1 cellular context compared by ENCODE assay signal in the genomic region with DNA sequence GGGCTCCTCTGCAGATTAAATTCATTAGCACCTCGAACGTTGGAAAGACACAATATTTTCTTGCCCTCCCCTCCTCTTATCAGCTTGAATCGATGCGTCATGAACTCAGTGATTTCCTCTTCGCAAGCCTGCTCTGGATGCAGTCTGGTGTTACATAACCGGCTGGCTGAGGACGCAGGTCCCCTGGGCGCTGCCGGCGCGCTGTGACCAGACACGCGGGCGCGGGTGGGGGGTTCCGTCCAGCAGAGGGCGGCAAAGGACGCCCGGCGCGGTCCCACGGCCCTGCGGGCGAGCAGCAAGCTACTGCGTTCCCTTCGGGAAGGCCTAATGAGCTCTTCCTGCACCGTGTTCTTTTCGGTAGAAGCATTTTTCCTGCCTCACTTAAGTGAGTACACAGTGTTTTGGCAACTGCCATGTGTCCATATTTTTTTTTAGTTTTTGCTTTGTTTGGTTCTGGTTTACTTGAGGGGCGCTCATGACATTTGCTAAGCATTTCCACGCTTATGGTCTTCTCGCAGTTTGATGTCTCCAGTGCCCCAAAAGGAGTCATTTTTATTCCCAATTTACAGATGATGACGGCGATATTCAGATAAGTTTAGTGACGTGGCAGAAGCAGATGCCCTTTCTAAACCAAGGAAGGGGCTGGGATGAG.
TF ChIP-seq lines count a peak whose summit lies in the region.

No MANE protein-coding gene starts in this region.

TF ChIP-seq in HepG2, 621 proteins besides CTCF, POLR2A, EP300 and RAD21 (continued from another document):
- TF ChIP-seq, protein P1, sequence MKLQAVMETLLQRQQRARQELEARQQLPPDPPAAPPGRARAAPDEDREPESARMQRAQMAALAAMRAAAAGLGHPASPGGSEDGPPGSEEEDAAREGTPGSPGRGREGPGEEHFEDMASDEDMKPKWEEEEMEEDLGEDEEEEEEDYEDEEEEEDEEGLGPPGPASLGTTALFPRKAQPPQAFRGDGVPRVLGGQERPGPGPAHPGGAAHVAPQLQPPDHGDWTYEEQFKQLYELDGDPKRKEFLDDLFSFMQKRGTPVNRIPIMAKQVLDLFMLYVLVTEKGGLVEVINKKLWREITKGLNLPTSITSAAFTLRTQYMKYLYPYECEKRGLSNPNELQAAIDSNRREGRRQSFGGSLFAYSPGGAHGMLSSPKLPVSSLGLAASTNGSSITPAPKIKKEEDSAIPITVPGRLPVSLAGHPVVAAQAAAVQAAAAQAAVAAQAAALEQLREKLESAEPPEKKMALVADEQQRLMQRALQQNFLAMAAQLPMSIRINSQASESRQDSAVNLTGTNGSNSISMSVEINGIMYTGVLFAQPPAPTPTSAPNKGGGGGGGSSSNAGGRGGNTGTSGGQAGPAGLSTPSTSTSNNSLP (IDR thresholded peaks at IDR 0.05; ENCODE audit: low read depth, low read length) = no peak; the same call in 1 of the 2 replicates
- TF ChIP-seq MIER2 (CRISPR knock-in tag; IDR thresholded peaks at IDR 0.05) = 0 out of 2 replicates have a peak, but pooled peaks have one; percentile 33
- TF ChIP-seq GPN1 (CRISPR knock-in tag; IDR thresholded peaks at IDR 0.05; ENCODE audit: borderline replicate concordance) = no peak
- no peak for TF ChIP-seq ZNF430 (CRISPR knock-in tag; IDR thresholded peaks at IDR 0.05)
- peak; percentile 52; the same call in 1 of the 2 replicates for TF ChIP-seq RFX5 (IDR thresholded peaks at IDR 0.05; ENCODE audit: low read depth, low read length)
- TF ChIP-seq SPEN (CRISPR knock-in tag; IDR thresholded peaks at IDR 0.05; ENCODE audit: low read depth) = no peak; the same call in 1 of the 2 replicates
- TF ChIP-seq ZKSCAN1 (IDR thresholded peaks at IDR 0.05; ENCODE audit: low read length) = no peak
- TF ChIP-seq, protein P2, sequence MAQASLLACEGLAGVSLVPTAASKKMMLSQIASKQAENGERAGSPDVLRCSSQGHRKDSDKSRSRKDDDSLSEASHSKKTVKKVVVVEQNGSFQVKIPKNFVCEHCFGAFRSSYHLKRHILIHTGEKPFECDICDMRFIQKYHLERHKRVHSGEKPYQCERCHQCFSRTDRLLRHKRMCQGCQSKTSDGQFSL (CRISPR knock-in tag; IDR thresholded peaks at IDR 0.05) = peak; percentile 71; the same call in 1 of the 2 replicates
- TF ChIP-seq ZBTB7B (CRISPR knock-in tag; IDR thresholded peaks at IDR 0.05) = 0 out of 2 replicates have a peak, but pooled peaks have one; percentile 23
- TF ChIP-seq ZNF549 (CRISPR knock-in tag; IDR thresholded peaks at IDR 0.05) = no peak
- TF ChIP-seq, protein P3, sequence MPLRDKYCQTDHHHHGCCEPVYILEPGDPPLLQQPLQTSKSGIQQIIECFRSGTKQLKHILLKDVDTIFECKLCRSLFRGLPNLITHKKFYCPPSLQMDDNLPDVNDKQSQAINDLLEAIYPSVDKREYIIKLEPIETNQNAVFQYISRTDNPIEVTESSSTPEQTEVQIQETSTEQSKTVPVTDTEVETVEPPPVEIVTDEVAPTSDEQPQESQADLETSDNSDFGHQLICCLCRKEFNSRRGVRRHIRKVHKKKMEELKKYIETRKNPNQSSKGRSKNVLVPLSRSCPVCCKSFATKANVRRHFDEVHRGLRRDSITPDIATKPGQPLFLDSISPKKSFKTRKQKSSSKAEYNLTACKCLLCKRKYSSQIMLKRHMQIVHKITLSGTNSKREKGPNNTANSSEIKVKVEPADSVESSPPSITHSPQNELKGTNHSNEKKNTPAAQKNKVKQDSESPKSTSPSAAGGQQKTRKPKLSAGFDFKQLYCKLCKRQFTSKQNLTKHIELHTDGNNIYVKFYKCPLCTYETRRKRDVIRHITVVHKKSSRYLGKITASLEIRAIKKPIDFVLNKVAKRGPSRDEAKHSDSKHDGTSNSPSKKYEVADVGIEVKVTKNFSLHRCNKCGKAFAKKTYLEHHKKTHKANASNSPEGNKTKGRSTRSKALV (CRISPR knock-in tag; IDR thresholded peaks at IDR 0.05) = peak; percentile 74; the same call in 1 of the 2 replicates
- TF ChIP-seq, protein P4, sequence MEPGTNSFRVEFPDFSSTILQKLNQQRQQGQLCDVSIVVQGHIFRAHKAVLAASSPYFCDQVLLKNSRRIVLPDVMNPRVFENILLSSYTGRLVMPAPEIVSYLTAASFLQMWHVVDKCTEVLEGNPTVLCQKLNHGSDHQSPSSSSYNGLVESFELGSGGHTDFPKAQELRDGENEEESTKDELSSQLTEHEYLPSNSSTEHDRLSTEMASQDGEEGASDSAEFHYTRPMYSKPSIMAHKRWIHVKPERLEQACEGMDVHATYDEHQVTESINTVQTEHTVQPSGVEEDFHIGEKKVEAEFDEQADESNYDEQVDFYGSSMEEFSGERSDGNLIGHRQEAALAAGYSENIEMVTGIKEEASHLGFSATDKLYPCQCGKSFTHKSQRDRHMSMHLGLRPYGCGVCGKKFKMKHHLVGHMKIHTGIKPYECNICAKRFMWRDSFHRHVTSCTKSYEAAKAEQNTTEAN (CRISPR knock-in tag; conservative IDR thresholded peaks at IDR 0.05) = no peak
- TF ChIP-seq SRSF4 (IDR thresholded peaks at IDR 0.05; ENCODE audit: low read depth, low read length, poor library complexity, severe bottlenecking) = no peak
- 0 out of 2 replicates have a peak, but pooled peaks have one; percentile 28 for TF ChIP-seq TOPORS (CRISPR knock-in tag; IDR thresholded peaks at IDR 0.05)
- TF ChIP-seq POLR2G (IDR thresholded peaks at IDR 0.05; ENCODE audit: low read depth, low read length) = no peak
- 0 out of 2 replicates have a peak, but pooled peaks have one; percentile 31 for TF ChIP-seq DR1 (CRISPR knock-in tag; IDR thresholded peaks at IDR 0.05)
- TF ChIP-seq, protein P5, sequence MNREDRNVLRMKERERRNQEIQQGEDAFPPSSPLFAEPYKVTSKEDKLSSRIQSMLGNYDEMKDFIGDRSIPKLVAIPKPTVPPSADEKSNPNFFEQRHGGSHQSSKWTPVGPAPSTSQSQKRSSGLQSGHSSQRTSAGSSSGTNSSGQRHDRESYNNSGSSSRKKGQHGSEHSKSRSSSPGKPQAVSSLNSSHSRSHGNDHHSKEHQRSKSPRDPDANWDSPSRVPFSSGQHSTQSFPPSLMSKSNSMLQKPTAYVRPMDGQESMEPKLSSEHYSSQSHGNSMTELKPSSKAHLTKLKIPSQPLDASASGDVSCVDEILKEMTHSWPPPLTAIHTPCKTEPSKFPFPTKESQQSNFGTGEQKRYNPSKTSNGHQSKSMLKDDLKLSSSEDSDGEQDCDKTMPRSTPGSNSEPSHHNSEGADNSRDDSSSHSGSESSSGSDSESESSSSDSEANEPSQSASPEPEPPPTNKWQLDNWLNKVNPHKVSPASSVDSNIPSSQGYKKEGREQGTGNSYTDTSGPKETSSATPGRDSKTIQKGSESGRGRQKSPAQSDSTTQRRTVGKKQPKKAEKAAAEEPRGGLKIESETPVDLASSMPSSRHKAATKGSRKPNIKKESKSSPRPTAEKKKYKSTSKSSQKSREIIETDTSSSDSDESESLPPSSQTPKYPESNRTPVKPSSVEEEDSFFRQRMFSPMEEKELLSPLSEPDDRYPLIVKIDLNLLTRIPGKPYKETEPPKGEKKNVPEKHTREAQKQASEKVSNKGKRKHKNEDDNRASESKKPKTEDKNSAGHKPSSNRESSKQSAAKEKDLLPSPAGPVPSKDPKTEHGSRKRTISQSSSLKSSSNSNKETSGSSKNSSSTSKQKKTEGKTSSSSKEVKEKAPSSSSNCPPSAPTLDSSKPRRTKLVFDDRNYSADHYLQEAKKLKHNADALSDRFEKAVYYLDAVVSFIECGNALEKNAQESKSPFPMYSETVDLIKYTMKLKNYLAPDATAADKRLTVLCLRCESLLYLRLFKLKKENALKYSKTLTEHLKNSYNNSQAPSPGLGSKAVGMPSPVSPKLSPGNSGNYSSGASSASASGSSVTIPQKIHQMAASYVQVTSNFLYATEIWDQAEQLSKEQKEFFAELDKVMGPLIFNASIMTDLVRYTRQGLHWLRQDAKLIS (CRISPR knock-in tag; IDR thresholded peaks at IDR 0.05) = no peak
- TF ChIP-seq, protein P6, sequence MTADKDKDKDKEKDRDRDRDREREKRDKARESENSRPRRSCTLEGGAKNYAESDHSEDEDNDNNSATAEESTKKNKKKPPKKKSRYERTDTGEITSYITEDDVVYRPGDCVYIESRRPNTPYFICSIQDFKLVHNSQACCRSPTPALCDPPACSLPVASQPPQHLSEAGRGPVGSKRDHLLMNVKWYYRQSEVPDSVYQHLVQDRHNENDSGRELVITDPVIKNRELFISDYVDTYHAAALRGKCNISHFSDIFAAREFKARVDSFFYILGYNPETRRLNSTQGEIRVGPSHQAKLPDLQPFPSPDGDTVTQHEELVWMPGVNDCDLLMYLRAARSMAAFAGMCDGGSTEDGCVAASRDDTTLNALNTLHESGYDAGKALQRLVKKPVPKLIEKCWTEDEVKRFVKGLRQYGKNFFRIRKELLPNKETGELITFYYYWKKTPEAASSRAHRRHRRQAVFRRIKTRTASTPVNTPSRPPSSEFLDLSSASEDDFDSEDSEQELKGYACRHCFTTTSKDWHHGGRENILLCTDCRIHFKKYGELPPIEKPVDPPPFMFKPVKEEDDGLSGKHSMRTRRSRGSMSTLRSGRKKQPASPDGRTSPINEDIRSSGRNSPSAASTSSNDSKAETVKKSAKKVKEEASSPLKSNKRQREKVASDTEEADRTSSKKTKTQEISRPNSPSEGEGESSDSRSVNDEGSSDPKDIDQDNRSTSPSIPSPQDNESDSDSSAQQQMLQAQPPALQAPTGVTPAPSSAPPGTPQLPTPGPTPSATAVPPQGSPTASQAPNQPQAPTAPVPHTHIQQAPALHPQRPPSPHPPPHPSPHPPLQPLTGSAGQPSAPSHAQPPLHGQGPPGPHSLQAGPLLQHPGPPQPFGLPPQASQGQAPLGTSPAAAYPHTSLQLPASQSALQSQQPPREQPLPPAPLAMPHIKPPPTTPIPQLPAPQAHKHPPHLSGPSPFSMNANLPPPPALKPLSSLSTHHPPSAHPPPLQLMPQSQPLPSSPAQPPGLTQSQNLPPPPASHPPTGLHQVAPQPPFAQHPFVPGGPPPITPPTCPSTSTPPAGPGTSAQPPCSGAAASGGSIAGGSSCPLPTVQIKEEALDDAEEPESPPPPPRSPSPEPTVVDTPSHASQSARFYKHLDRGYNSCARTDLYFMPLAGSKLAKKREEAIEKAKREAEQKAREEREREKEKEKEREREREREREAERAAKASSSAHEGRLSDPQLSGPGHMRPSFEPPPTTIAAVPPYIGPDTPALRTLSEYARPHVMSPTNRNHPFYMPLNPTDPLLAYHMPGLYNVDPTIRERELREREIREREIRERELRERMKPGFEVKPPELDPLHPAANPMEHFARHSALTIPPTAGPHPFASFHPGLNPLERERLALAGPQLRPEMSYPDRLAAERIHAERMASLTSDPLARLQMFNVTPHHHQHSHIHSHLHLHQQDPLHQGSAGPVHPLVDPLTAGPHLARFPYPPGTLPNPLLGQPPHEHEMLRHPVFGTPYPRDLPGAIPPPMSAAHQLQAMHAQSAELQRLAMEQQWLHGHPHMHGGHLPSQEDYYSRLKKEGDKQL (CRISPR knock-in tag; IDR thresholded peaks at IDR 0.05; ENCODE audit: low read depth) = no peak
- TF ChIP-seq ZNF354B (CRISPR knock-in tag; IDR thresholded peaks at IDR 0.05) = no peak
- TF ChIP-seq MAZ (IDR thresholded peaks at IDR 0.05; ENCODE audit: borderline replicate concordance, low read depth, low read length) = 0 out of 2 replicates have a peak, but pooled peaks have one; percentile 20
- no peak for TF ChIP-seq MAZ (CRISPR knock-in tag; IDR thresholded peaks at IDR 0.05; ENCODE audit: low read depth)
- peak; percentile 88; the same call in 1 of the 2 replicates for TF ChIP-seq HOXD1 (CRISPR knock-in tag; IDR thresholded peaks at IDR 0.05)
- no peak for TF ChIP-seq SIN3B (IDR thresholded peaks at IDR 0.05; ENCODE audit: low read length)
- 0 out of 2 replicates have a peak, but pooled peaks have one; percentile 35 for TF ChIP-seq ZNF790 (CRISPR knock-in tag; IDR thresholded peaks at IDR 0.05; ENCODE audit: borderline replicate concordance)
- peak; percentile 63; the same call in 1 of the 2 replicates for TF ChIP-seq FOXO1 (CRISPR knock-in tag; IDR thresholded peaks at IDR 0.05)
- peak; percentile 71; the same call in 1 of the 2 replicates for TF ChIP-seq ZNF274 (CRISPR knock-in tag; IDR thresholded peaks at IDR 0.05)
- TF ChIP-seq SP140L (CRISPR knock-in tag; IDR thresholded peaks at IDR 0.05; ENCODE audit: borderline replicate concordance) = no peak
- TF ChIP-seq RFXANK (CRISPR knock-in tag; IDR thresholded peaks at IDR 0.05) = no peak
- TF ChIP-seq ISL2 (CRISPR knock-in tag; IDR thresholded peaks at IDR 0.05) = 0 out of 2 replicates have a peak, but pooled peaks have one; percentile 49
